ENCODE assay signal across 1 cellular context in genomic region chr6:11700118-11700718, GRCh38.
TF ChIP-seq lines count a peak whose summit lies in the region.

No MANE protein-coding gene starts in this region.

TF ChIP-seq in GM12878, 131 proteins besides CTCF, POLR2A, EP300 and RAD21 (continued from another document):
- TF ChIP-seq ZNF592 (IDR thresholded peaks at IDR 0.05) = 0 out of 2 replicates have a peak, but pooled peaks have one; percentile 44
- TF ChIP-seq BCL11A (IDR thresholded peaks at IDR 0.05; ENCODE audit: low read depth, low read length) = no peak
- no peak for TF ChIP-seq HCFC1 (IDR thresholded peaks at IDR 0.05; ENCODE audit: low read length)
- TF ChIP-seq SMC3 (IDR thresholded peaks at IDR 0.05; ENCODE audit: borderline replicate concordance, low read length) = peak; percentile 79; the same call in 1 of the 2 replicates
- no peak for TF ChIP-seq ZNF384 (IDR thresholded peaks at IDR 0.05; ENCODE audit: borderline replicate concordance, low read depth, low read length)
